Comparison of ENCODE assay signal across 9 cellular contexts in genomic region chr17:40325156-40326013, GRCh38. TPM values are rescaled to one million over a fixed set of nuclear protein-coding genes. Genes with fewer than 3 reads are reported as not detected.
DNase-seq lines count a peak whose midpoint lies in the region; ATAC-seq and TF ChIP-seq lines count a peak whose summit lies in the region.
"Had no signal": no experiment of that assay in that cellular context is flagged by ENCODE, and none has a peak within 500 bp of the region (broad histone marks: within the 10 kb centered on the region; RNA-seq: fewer than 3 reads in every experiment).

No MANE protein-coding gene starts in this region.

- CTCF ChIA-PET in activated naive CD4-positive, alpha-beta T cell treated with anti-CD3 and anti-CD28 coated beads, Interleukin-2, amount 10 ng/mL, durations not matched to agents 7 days and 5 days (lab: Charles Lee) = interaction anchor here (1.2 to 4.6 kb wide), 7 partner anchors 8 to 29 kb away, joined by 3 to 20 read pairs (median 4); no protein-coding TSS in a partner anchor

- H3K27ac ChIP-seq in right lobe of liver (peak overlapping the region in 2 of 3 donors; percentile 78 to 86), upper lobe of left lung (peak overlapping the region; percentile 93 to 96 (median 96))

- H3K4me1 ChIP-seq in right lobe of liver = peaks cover 5 to 83% (median 58%) of the 10 kb centered on the region in 4 donors
- H3K4me1 ChIP-seq in upper lobe of left lung = peaks cover 100% of the 10 kb centered on the region in 4 donors

- H3K9me3 ChIP-seq in right lobe of liver (no peaks in the 10 kb centered on the region), upper lobe of left lung (no peaks in the 10 kb centered on the region)
- H3K9me3 ChIP-seq: pancreas had no signal

- TF ChIP-seq EP300 in upper lobe of left lung (IDR thresholded peaks at IDR 0.05) = no peak

- H3K27me3 Mint-ChIP-seq in activated naive CD4-positive, alpha-beta T cell treated with anti-CD3 and anti-CD28 coated beads, Interleukin-2, amount 10 ng/mL, durations not matched to agents 7 days and 5 days = no peaks in the 10 kb centered on the region
- H3K27me3 Mint-ChIP-seq in activated T-cell treated with anti-CD3 and anti-CD28 coated beads, Interleukin-2, amount 50 U/mL, for 72 hours (ENCODE audit: low read depth) = no peaks in the 10 kb centered on the region

- no peak overlapping the region for H3K4me3 ChIP-seq in right lobe of liver
- no peak overlapping the region for H3K4me3 ChIP-seq in upper lobe of left lung
- H3K4me3 ChIP-seq: pancreas had no signal

- no peaks in the 10 kb centered on the region for H3K27me3 ChIP-seq in right lobe of liver
- no peaks in the 10 kb centered on the region for H3K27me3 ChIP-seq in upper lobe of left lung
- H3K27me3 ChIP-seq: pancreas had no signal

- DNase-seq in activated naive CD4-positive, alpha-beta T cell treated with anti-CD3 and anti-CD28 coated beads, Interleukin-2, amount 10 ng/mL, durations not matched to agents 7 days and 5 days = peak; percentile 49
- DNase-seq in activated naive CD4-positive, alpha-beta T cell (lab: John Stamatoyannopoulos, UW) = no peak
- DNase-seq in activated T-cell treated with anti-CD3 and anti-CD28 coated beads, Interleukin-2, amount 50 U/mL, for 72 hours = peak in 1 of 2 donors; percentile 49
- peak in 2 of 3 donors; percentile 25 to 54 for DNase-seq in right lobe of liver
- DNase-seq in upper lobe of left lung = peak in 1 of 2 donors; percentile 20
- no peak for DNase-seq in superior temporal gyrus (ENCODE audit: extremely low spot score)
- no peak for DNase-seq in 8988T

- peak overlapping the region; percentile 71 for H3K4me3 Mint-ChIP-seq in activated naive CD4-positive, alpha-beta T cell treated with anti-CD3 and anti-CD28 coated beads, Interleukin-2, amount 10 ng/mL, durations not matched to agents 7 days and 5 days
- peak overlapping the region; percentile 91 to 97 for H3K4me3 Mint-ChIP-seq in activated T-cell treated with anti-CD3 and anti-CD28 coated beads, Interleukin-2, amount 50 U/mL, for 72 hours

- TF ChIP-seq CTCF in right lobe of liver (IDR thresholded peaks at IDR 0.05) (no peak), upper lobe of left lung (IDR thresholded peaks at IDR 0.05) (no peak)

- ATAC-seq in activated T-cell treated with anti-CD3 and anti-CD28 coated beads, Interleukin-2, amount 50 U/mL, for 72 hours (replicated peaks in 1 of 2) = peak; percentile 16 to 17
- ATAC-seq in right lobe of liver (no peak), upper lobe of left lung (ENCODE audit: low FRiP score in 2 of 2) (no peak), GM21576 (IDR thresholded peaks at IDR 0.05; ENCODE audit: unreplicated experiment) (no peak)
- ATAC-seq: pancreas had no signal

- H3K36me3 Mint-ChIP-seq in activated naive CD4-positive, alpha-beta T cell treated with anti-CD3 and anti-CD28 coated beads, Interleukin-2, amount 10 ng/mL, durations not matched to agents 7 days and 5 days = peaks cover 33% of the 10 kb centered on the region
- H3K36me3 Mint-ChIP-seq in activated T-cell treated with anti-CD3 and anti-CD28 coated beads, Interleukin-2, amount 50 U/mL, for 72 hours (ENCODE audit: insufficient read depth in 2 of 2) = peaks cover 0 to 2% of the 10 kb centered on the region in 2 donors

- TF ChIP-seq POLR2A in right lobe of liver (IDR thresholded peaks at IDR 0.05) = no peak
- no peak for TF ChIP-seq POLR2A in upper lobe of left lung (IDR thresholded peaks at IDR 0.05)

- H3K36me3 ChIP-seq in right lobe of liver = no peaks in the 10 kb centered on the region
- no peaks in the 10 kb centered on the region for H3K36me3 ChIP-seq in upper lobe of left lung
- H3K36me3 ChIP-seq: pancreas had no signal

- peak overlapping the region; percentile 91 for H3K27ac Mint-ChIP-seq in activated naive CD4-positive, alpha-beta T cell treated with anti-CD3 and anti-CD28 coated beads, Interleukin-2, amount 10 ng/mL, durations not matched to agents 7 days and 5 days
- H3K27ac Mint-ChIP-seq in activated T-cell treated with anti-CD3 and anti-CD28 coated beads, Interleukin-2, amount 50 U/mL, for 72 hours = peak overlapping the region; percentile 92

- no peaks in the 10 kb centered on the region for H3K9me3 Mint-ChIP-seq in activated naive CD4-positive, alpha-beta T cell treated with anti-CD3 and anti-CD28 coated beads, Interleukin-2, amount 10 ng/mL, durations not matched to agents 7 days and 5 days
- H3K9me3 Mint-ChIP-seq in activated T-cell treated with anti-CD3 and anti-CD28 coated beads, Interleukin-2, amount 50 U/mL, for 72 hours = no peaks in the 10 kb centered on the region

- WGBS in right lobe of liver (ENCODE audit: insufficient coverage, low coverage, low lambda C conversion rate, missing lambda C conversion rate) = 49% methylated on average over 11 of the region's 13 CpGs
- 67 to 71% methylated on average over 13 of the region's 13 CpGs for WGBS in upper lobe of left lung, 2 donors

- peaks cover 87% of the 10 kb centered on the region for H3K4me1 Mint-ChIP-seq in activated naive CD4-positive, alpha-beta T cell treated with anti-CD3 and anti-CD28 coated beads, Interleukin-2, amount 10 ng/mL, durations not matched to agents 7 days and 5 days
- H3K4me1 Mint-ChIP-seq in activated T-cell treated with anti-CD3 and anti-CD28 coated beads, Interleukin-2, amount 50 U/mL, for 72 hours (ENCODE audit: low read depth) = peaks cover 96% of the 10 kb centered on the region

- intact Hi-C loops in right lobe of liver (cut with DNase I) = no loop called here

RNA-seq across cellular contexts. Expression of gene RARA, which starts 16.4 kb away (rescaled TPM):
- total RNA-seq in activated T-cell treated with anti-CD3 and anti-CD28 coated beads, Interleukin-2, amount 50 U/mL, for 72 hours = 10 to 100 TPM; 33.4 to 45.2 TPM
- 10 to 100 TPM; 17.7 to 41.9 (median 22.9) TPM for total RNA-seq in right lobe of liver
- total RNA-seq in upper lobe of left lung = 10 to 100 TPM; 45.7 to 95.6 (median 85.9) TPM

RNA-seq across cellular contexts. Expression of gene CDC6, which starts 37.7 kb away (rescaled TPM):
- total RNA-seq in activated T-cell treated with anti-CD3 and anti-CD28 coated beads, Interleukin-2, amount 50 U/mL, for 72 hours = 10 to 100 TPM; 86.2 to 92.6 TPM
- total RNA-seq in right lobe of liver (1 to 10 TPM in 5 of 6 experiments, under 1 TPM in 1; 0.42 to 9.1 (median 3.1) TPM), upper lobe of left lung (1 to 10 TPM; 1.1 to 5.1 (median 2.3) TPM)

RNA-seq across cellular contexts. Expression of gene GJD3, which starts 39.2 kb away (rescaled TPM):
- not detected for total RNA-seq in activated T-cell treated with anti-CD3 and anti-CD28 coated beads, Interleukin-2, amount 50 U/mL, for 72 hours
- total RNA-seq in right lobe of liver = under 1 TPM in 5 of 6 experiments, not detected in 1; 0.22 to 0.78 (median 0.37) TPM
- 1 to 10 TPM in 4 of 6 donors, not detected in 2; 1.7 to 8.4 (median 4.5) TPM for total RNA-seq in upper lobe of left lung

Comparison
In these comparisons a context has a peak if more than half of its experiments do, and no peak if none do; other contexts are left out.
1. DNase-seq: peak in activated naive CD4-positive, alpha-beta T cell treated with anti-CD3 and anti-CD28 coated beads, Interleukin-2, amount 10 ng/mL, durations not matched to agents 7 days and 5 days (single experiment) and right lobe of liver (2 of 3); none in activated naive CD4-positive, alpha-beta T cell (0 of 4), superior temporal gyrus (single experiment) and 8988T (single experiment).
2. ATAC-seq: peak in activated T-cell treated with anti-CD3 and anti-CD28 coated beads, Interleukin-2, amount 50 U/mL, for 72 hours (2 of 2); none in right lobe of liver (0 of 4), upper lobe of left lung (0 of 2) and GM21576 (single experiment).
3. RNA of gene CDC6, which starts 37.7 kb away (total RNA-seq): 86.2 to 92.6 TPM in activated T-cell treated with anti-CD3 and anti-CD28 coated beads, Interleukin-2, amount 50 U/mL, for 72 hours; 0.42 to 9.1 TPM in right lobe of liver and 1.1 to 5.1 TPM in upper lobe of left lung; every median in the first group is over 4 times any median in the second.